Comparison of ENCODE assay signal across 1 cellular context in the genomic region with DNA sequence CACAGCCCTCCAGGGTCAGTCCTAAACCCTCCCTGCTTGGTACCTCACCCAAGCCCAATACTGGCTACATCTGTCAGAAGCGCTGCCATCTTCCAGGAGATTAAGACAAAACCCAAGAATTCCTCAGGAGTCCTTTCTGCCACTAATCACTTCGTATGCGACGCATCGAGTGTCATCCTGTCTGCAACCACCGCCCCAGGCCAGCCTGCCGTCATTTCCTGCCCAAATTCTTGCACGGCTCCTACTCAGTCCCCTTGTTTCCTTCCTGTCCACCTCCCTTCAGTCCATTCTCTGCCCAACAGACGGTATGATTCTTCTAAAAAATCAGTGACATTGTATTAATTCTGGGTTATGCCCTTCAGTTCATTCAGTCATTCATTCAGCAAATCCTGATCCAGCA.
TF ChIP-seq lines count a peak whose summit lies in the region.

No MANE protein-coding gene starts in this region.

TF ChIP-seq in endothelial cell of umbilical vein, 7 proteins besides CTCF, POLR2A, EP300 and RAD21:
- TF ChIP-seq MYC (IDR thresholded peaks at IDR 0.05; ENCODE audit: low read depth, low read length) (no peak), FOS (IDR thresholded peaks at IDR 0.05; ENCODE audit: borderline replicate concordance, insufficient read depth, low read length) (no peak), POLR2AphosphoS5 (IDR thresholded peaks at IDR 0.05; ENCODE audit: insufficient read depth, low read depth, low read length) (no peak), JUN (IDR thresholded peaks at IDR 0.05; ENCODE audit: borderline replicate concordance, insufficient read depth, insufficient read length, low read depth) (no peak), GATA2 (IDR thresholded peaks at IDR 0.05; ENCODE audit: insufficient read depth, insufficient read length, low read depth, low read length) (no peak), EZH2 (IDR thresholded peaks at IDR 0.05; ENCODE audit: borderline replicate concordance, low read depth, low read length, severe bottlenecking) (no peak)
- TF ChIP-seq, protein P1, sequence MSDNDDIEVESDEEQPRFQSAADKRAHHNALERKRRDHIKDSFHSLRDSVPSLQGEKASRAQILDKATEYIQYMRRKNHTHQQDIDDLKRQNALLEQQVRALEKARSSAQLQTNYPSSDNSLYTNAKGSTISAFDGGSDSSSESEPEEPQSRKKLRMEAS (IDR thresholded peaks at IDR 0.05; ENCODE audit: insufficient read depth, insufficient read length), result no peak
